In the genomic region with DNA sequence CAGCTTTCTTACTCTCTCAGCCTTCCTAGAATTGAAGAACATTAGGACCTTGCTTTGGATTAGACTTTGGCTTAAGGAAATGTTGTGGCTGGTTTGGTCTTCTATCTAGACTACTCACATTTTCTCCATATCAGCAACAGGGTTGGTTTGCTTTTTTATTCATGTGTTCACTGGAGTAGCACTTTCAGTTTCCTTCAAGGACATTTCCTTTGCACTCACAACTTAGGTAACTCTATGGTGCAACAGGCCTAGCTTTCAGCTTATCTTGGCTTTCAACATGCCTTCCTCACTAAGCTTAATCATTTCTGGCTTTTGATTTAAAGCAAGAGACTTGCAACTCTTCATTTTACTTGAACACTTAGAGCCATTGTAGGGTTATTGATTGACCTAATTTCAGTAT, we compare ENCODE assay signal across 13 cellular contexts.
A peak's percentile ranks its signal among the peaks of the same experiment; 100 is the strongest.
DNase-seq lines count a peak whose midpoint lies in the region; ATAC-seq, FAIRE-seq and TF ChIP-seq lines count a peak whose summit lies in the region.
"Had no signal": no experiment of that assay in that cellular context is flagged by ENCODE, and none has a peak within 500 bp of the region (broad histone marks: within the 10 kb centered on the region; RNA-seq: fewer than 3 reads in every experiment).

No MANE protein-coding gene starts in this region.

- no peak for TF ChIP-seq POLR2A in erythroblast (IDR thresholded peaks at IDR 0.05; ENCODE audit: low read length)

- H3K36me3 Mint-ChIP-seq in activated CD8-positive, alpha-beta memory T cell treated with anti-CD3 and anti-CD28 coated beads, Interleukin-2, amount 10 ng/mL, durations not matched to agents 7 days and 5 days = peaks cover 1% of the 10 kb centered on the region

- peak overlapping the region; percentile 12 for H3K27ac Mint-ChIP-seq in activated CD8-positive, alpha-beta memory T cell treated with anti-CD3 and anti-CD28 coated beads, Interleukin-2, amount 10 ng/mL, durations not matched to agents 7 days and 5 days

- H3K4me3 ChIP-seq in coronary artery = no peak overlapping the region

- H3K27ac ChIP-seq in coronary artery = no peak overlapping the region

- peaks cover 3% of the 10 kb centered on the region for H3K9me3 Mint-ChIP-seq in activated CD8-positive, alpha-beta memory T cell treated with anti-CD3 and anti-CD28 coated beads, Interleukin-2, amount 10 ng/mL, durations not matched to agents 7 days and 5 days (ENCODE audit: low read depth)

- CTCF ChIA-PET in activated CD8-positive, alpha-beta memory T cell treated with anti-CD3 and anti-CD28 coated beads, Interleukin-2, amount 10 ng/mL, durations not matched to agents 7 days and 5 days (lab: Charles Lee) = no interaction called here

- peak; percentile 55 for FAIRE-seq in urothelium cell line (lab: Jason Lieb, UNC)
- FAIRE-seq: A204.1 had no signal

- H3K4me3 Mint-ChIP-seq in activated CD8-positive, alpha-beta memory T cell treated with anti-CD3 and anti-CD28 coated beads, Interleukin-2, amount 10 ng/mL, durations not matched to agents 7 days and 5 days = no peak overlapping the region
- H3K4me3 Mint-ChIP-seq: neural crest cell had no signal

- peaks cover 10% of the 10 kb centered on the region for H3K4me1 Mint-ChIP-seq in activated CD8-positive, alpha-beta memory T cell treated with anti-CD3 and anti-CD28 coated beads, Interleukin-2, amount 10 ng/mL, durations not matched to agents 7 days and 5 days

- no peak for TF ChIP-seq CTCF in coronary artery (IDR thresholded peaks at IDR 0.05)

- no peak for DNase-seq in activated CD8-positive, alpha-beta memory T cell treated with anti-CD3 and anti-CD28 coated beads, Interleukin-2, amount 10 ng/mL, durations not matched to agents 7 days and 5 days
- DNase-seq in activated CD8-positive, alpha-beta memory T cell treated with anti-CD3 and anti-CD28 coated beads for 24 hours = no peak
- DNase-seq in NOMO-1 treated with dmso at 0.1 percent for 144 hours (lab: John Stamatoyannopoulos, UW; ENCODE audit: unreplicated experiment) (peak; percentile 7), urothelium cell line (ENCODE audit: low spot score) (no peak), NCI-H2081 (lab: John Stamatoyannopoulos, UW) (no peak), erythroblast (lab: John Stamatoyannopoulos, UW) (no peak), coronary artery (ENCODE audit: low spot score) (no peak)
- DNase-seq: activated naive CD4-positive, alpha-beta T cell treated with anti-CD3 and anti-CD28 coated beads, Interleukin-2, amount 50 U/mL, for 16 hours; DND-41; NCI-H69 had no signal

- ATAC-seq in activated CD8-positive, alpha-beta memory T cell treated with anti-CD3 and anti-CD28 coated beads, Interleukin-2, amount 10 ng/mL, durations not matched to agents 7 days and 5 days = no peak
- peak; percentile 72 for ATAC-seq in HG02938 (IDR thresholded peaks at IDR 0.05; ENCODE audit: unreplicated experiment)

- peaks cover 11% of the 10 kb centered on the region for H3K27me3 Mint-ChIP-seq in activated CD8-positive, alpha-beta memory T cell treated with anti-CD3 and anti-CD28 coated beads, Interleukin-2, amount 10 ng/mL, durations not matched to agents 7 days and 5 days
